8 cellular contexts compared by ENCODE assay signal in the genomic region with DNA sequence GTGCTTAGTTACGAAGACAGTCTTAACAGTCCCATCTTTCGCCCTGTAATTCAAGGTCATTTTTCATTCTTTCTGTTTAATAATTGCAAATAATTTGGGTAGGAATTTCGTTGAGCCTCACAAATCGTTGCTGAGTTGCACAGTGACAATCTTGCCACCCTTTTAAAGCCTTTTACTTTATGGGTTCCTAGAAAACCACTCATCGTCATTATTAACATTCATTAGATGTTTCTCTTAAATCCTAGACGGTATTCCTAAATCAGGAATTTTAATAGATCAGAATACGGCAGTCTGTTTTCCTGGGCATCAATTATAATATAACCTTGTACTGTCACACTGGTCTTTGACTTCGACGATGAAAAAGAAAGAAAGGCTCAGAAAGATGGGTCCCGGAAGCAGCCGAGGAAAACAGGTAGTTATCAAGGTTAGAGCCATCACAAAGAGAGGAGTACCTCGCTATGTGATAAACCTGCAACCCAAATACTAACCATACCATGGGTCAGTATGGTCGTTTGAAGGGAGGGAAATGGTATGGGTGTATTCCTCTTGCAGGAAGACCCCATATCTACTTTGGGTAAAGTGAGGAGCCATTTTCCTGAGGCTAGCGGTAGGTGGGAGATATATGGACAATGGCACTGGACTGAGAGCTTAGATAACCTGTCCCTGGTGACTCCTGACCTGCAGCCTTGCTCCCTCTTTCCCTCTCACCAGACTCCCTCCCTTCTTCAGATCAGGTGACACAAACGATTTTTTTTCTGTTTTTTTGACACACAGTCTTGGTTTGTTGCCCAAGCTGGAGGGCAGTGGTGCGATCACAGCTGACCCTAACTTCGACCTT. TPM values are rescaled to one million over a fixed set of nuclear protein-coding genes. Genes with fewer than 3 reads are reported as not detected.
DNase-seq lines count a peak whose midpoint lies in the region; ATAC-seq and TF ChIP-seq lines count a peak whose summit lies in the region.

No MANE protein-coding gene starts in this region.

- ATAC-seq in DND-41 (ENCODE audit: insufficient read depth, low read depth) (no peak), HG03175 (IDR thresholded peaks at IDR 0.05; ENCODE audit: unreplicated experiment) (peak; percentile 1), GM18868 (IDR thresholded peaks at IDR 0.05; ENCODE audit: unreplicated experiment) (no peak)

- H3K79me2 ChIP-seq in DND-41 (ENCODE audit: insufficient read depth, low read length): peaks cover 58% of the 10 kb centered on the region

- H3K9me3 ChIP-seq in DND-41 (ENCODE audit: insufficient read depth, low read length, severe bottlenecking): no peaks in the 10 kb centered on the region
- no peaks in the 10 kb centered on the region for H3K9me3 ChIP-seq in tibial artery

- H3K36me3 ChIP-seq in DND-41 (ENCODE audit: insufficient read depth, low read length) (no peaks in the 10 kb centered on the region; the same call in 1 of the 2 replicates), tibial artery (no peaks in the 10 kb centered on the region)

- H3K27me3 ChIP-seq in DND-41 (ENCODE audit: insufficient read depth, low read length, poor library complexity) (no peaks in the 10 kb centered on the region), tibial artery (no peaks in the 10 kb centered on the region)

- H3K4me2 ChIP-seq in DND-41 (ENCODE audit: insufficient read depth, low read length): peak overlapping the region; percentile 88

- no peak for DNase-seq in DND-41
- DNase-seq in left kidney (ENCODE audit: low read depth, low spot score): peak; percentile 19
- DNase-seq in tibial artery: no peak
- no peak for DNase-seq in effector CD8-positive, alpha-beta T cell (lab: John Stamatoyannopoulos, UW)
- DNase-seq in NCI-H2081 treated with DMSO at 0.1 percent for 48 hours (lab: John Stamatoyannopoulos, UW): no peak

- TF ChIP-seq CTCF in DND-41 (IDR thresholded peaks at IDR 0.05; ENCODE audit: borderline replicate concordance, extremely low read depth, low read length, poor library complexity, severe bottlenecking) (no peak), tibial artery (IDR thresholded peaks at IDR 0.05) (no peak)

- H4K20me1 ChIP-seq in DND-41 (ENCODE audit: insufficient read depth, low read length): peaks cover 30% of the 10 kb centered on the region

- H3K27ac ChIP-seq in DND-41 (ENCODE audit: low read length) (peak overlapping the region; percentile 93), adipose tissue (ENCODE audit: low read depth, low read length) (peak overlapping the region; percentile 94), tibial artery (peak overlapping the region; percentile 98)

- intact Hi-C loops in tibial artery (cut with DNase I; ENCODE audit: low total_unique reads): loop anchor here (1.0 to 10.0 kb wide), 2 partner anchors 16 to 269 kb away; partner anchors contain the start of gene MARS2

- 11 to 33% (median 32%) methylated on average over 17 of the region's 17 CpGs for WGBS in adipose tissue, 3 donors

- H3K4me3 ChIP-seq in DND-41 (ENCODE audit: low read depth in 1 of 2, low read length in 2 of 2) (peak overlapping the region; percentile 87 to 93), tibial artery (peak overlapping the region; percentile 98 to 99)

- H3K4me1 ChIP-seq in DND-41 (ENCODE audit: insufficient read depth, low read length): peaks cover 40% of the 10 kb centered on the region
- H3K4me1 ChIP-seq in tibial artery: peaks cover 0 to 42% (median 29%) of the 10 kb centered on the region in 4 donors

- H2AFZ ChIP-seq in DND-41 (ENCODE audit: low read depth, low read length): peak overlapping the region; percentile 93

- H3K9ac ChIP-seq in DND-41 (ENCODE audit: low read depth, low read length): peak overlapping the region; percentile 90

RNA-seq across cellular contexts. Expression of gene SF3B1, which starts 1.0 kb away (rescaled TPM):
- polyA plus RNA-seq in adipose tissue: 100 to 1,000 TPM in 2 of 3 donors, 10 to 100 TPM in 1; 82.5 to 113 (median 109) TPM

RNA-seq across cellular contexts. Expression of gene COQ10B, which starts 17.5 kb away (rescaled TPM):
- 10 to 100 TPM in 2 of 3 donors, 1 to 10 TPM in 1; 8.2 to 39.9 (median 25.4) TPM for polyA plus RNA-seq in adipose tissue
